In the genomic region with DNA sequence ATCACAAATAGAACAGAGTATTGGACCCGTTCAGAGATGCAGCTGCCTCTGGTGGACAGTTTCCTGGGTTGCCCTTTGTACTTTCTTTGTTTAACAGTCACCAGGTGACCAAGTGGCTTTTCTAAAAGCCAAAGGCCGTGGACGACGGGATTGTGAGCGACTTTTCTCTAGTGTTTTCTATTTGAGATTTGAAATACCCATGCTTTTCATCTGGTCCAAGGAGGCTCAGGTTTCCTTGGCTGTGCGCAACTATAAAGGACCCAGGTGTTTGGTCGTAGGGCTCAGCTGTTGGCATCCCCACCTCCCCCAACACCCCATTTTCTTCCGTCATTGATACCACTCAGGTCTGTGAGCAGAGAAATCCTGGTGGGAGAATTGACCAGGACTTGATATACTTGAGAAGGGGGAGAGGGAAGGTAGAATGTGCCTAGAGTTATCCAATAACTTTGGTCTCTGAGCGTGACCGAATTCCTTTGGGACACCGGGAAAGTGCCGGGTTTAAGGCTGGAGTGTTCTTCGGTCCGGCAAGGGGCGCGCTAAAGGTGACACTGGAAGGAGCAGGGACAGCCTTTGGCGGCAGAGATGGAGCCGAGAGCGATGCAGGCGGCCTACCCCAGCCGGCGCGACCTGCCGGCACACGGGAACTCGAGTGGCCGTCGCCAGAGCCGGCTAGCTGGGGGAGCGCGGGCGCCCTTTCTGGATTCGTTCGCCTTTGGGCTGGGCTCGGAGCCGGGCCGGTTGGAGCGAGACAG, we compare ENCODE assay signal across 8 cellular contexts.
DNase-seq lines count a peak whose midpoint lies in the region; ATAC-seq and TF ChIP-seq lines count a peak whose summit lies in the region.

No MANE protein-coding gene starts in this region.

- peaks cover 63% of the 10 kb centered on the region for H3K4me1 ChIP-seq in CD4-positive, alpha-beta memory T cell (ENCODE audit: insufficient read depth, low read length)
- peaks cover 76% of the 10 kb centered on the region for H3K4me1 ChIP-seq in stomach smooth muscle (ENCODE audit: control insufficient read depth, insufficient read depth, low read length)

- H3K36me3 Mint-ChIP-seq in CD4-positive, alpha-beta memory T cell, result peaks cover 13 to 20% of the 10 kb centered on the region in 2 donors
- H3K36me3 Mint-ChIP-seq in activated T-helper 17 cell treated with anti-CD3 and anti-CD28 coated beads, Interleukin-2, amount 50 U/mL, for 72 hours (ENCODE audit: low read depth), result peaks cover 71% of the 10 kb centered on the region

- no peak for DNase-seq in CD4-positive, alpha-beta memory T cell
- no peak for DNase-seq in HL-60 (ENCODE audit: low read depth in 1 of 2, low spot score in 1 of 2)
- no peak for DNase-seq in kidney epithelial cell (ENCODE audit: low read depth)
- DNase-seq in GDM1 (lab: John Stamatoyannopoulos, UW), result no peak

- H3K27ac ChIP-seq in CD4-positive, alpha-beta memory T cell (ENCODE audit: low read depth, low read length), result peak overlapping the region; percentile 58
- H3K27ac ChIP-seq in HL-60 (replicated peaks), result no peak overlapping the region
- peak overlapping the region; percentile 90 for H3K27ac ChIP-seq in stomach smooth muscle (ENCODE audit: low read length)

- H3K4me1 Mint-ChIP-seq in CD4-positive, alpha-beta memory T cell, result peaks cover 49 to 72% (median 61%) of the 10 kb centered on the region in 4 donors
- H3K4me1 Mint-ChIP-seq in activated T-helper 17 cell treated with anti-CD3 and anti-CD28 coated beads, Interleukin-2, amount 50 U/mL, for 72 hours, result peaks cover 57% of the 10 kb centered on the region

- no peaks in the 10 kb centered on the region for H3K27me3 Mint-ChIP-seq in CD4-positive, alpha-beta memory T cell
- H3K27me3 Mint-ChIP-seq in activated T-helper 17 cell treated with anti-CD3 and anti-CD28 coated beads, Interleukin-2, amount 50 U/mL, for 72 hours, result no peaks in the 10 kb centered on the region

- peaks cover 7% of the 10 kb centered on the region for H3K36me3 ChIP-seq in CD4-positive, alpha-beta memory T cell (ENCODE audit: insufficient read depth, low read length)
- H3K36me3 ChIP-seq in kidney epithelial cell (ENCODE audit: control insufficient read depth, insufficient read depth, low read length), result peaks cover 3% of the 10 kb centered on the region
- H3K36me3 ChIP-seq in stomach smooth muscle (ENCODE audit: control insufficient read depth in 2 of 2, insufficient read depth in 2 of 2, low read length in 2 of 2), result peaks cover 9 to 10% of the 10 kb centered on the region in 2 donors

- no peaks in the 10 kb centered on the region for H3K9me3 ChIP-seq in CD4-positive, alpha-beta memory T cell (ENCODE audit: control insufficient read depth in 1 of 2, low read length in 2 of 2)
- no peaks in the 10 kb centered on the region for H3K9me3 ChIP-seq in stomach smooth muscle (ENCODE audit: control insufficient read depth in 2 of 2, low read length in 2 of 2)

- peak overlapping the region; percentile 82 to 86 for H3K9ac ChIP-seq in stomach smooth muscle (ENCODE audit: low read length in 2 of 2)

- CTCF ChIA-PET in CD4-positive, alpha-beta memory T cell (lab: Charles Lee; ENCODE audit: partially characterized antibody), result interaction anchor here (1.1 to 4.3 kb wide), 2 partner anchors 9 to 17 kb away, joined by 3 to 61 read pairs; no protein-coding TSS in a partner anchor

- POLR2A ChIA-PET in CD4-positive, alpha-beta memory T cell (lab: Charles Lee; ENCODE audit: partially characterized antibody), result interaction anchor here (1.5 to 2.6 kb wide), 3 partner anchors 11 to 283 kb away, joined by 4 to 9 read pairs (median 5); partner anchors contain the start of gene HPCAL4

- ATAC-seq in activated T-helper 17 cell treated with anti-CD3 and anti-CD28 coated beads, Interleukin-2, amount 50 U/mL, for 72 hours (replicated peaks), result no peak
- ATAC-seq in HG03378 (IDR thresholded peaks at IDR 0.05; ENCODE audit: unreplicated experiment), result no peak
- no peak for ATAC-seq in GM18502 (IDR thresholded peaks at IDR 0.05; ENCODE audit: poor library complexity, unreplicated experiment)

- peaks cover 0 to 1% (median 0%) of the 10 kb centered on the region in 8 donors for H3K9me3 Mint-ChIP-seq in CD4-positive, alpha-beta memory T cell
- no peaks in the 10 kb centered on the region for H3K9me3 Mint-ChIP-seq in activated T-helper 17 cell treated with anti-CD3 and anti-CD28 coated beads, Interleukin-2, amount 50 U/mL, for 72 hours

- no peaks in the 10 kb centered on the region for H3K27me3 ChIP-seq in CD4-positive, alpha-beta memory T cell (ENCODE audit: insufficient read depth, low read length)
- no peaks in the 10 kb centered on the region for H3K27me3 ChIP-seq in HL-60 (ENCODE audit: insufficient read depth, poor library complexity, severe bottlenecking)
- H3K27me3 ChIP-seq in kidney epithelial cell (ENCODE audit: control insufficient read depth, insufficient read depth, low read length), result no peaks in the 10 kb centered on the region
- no peaks in the 10 kb centered on the region for H3K27me3 ChIP-seq in stomach smooth muscle (ENCODE audit: control insufficient read depth in 1 of 2, insufficient read depth in 2 of 2, low read length in 2 of 2)

- intact Hi-C loops in CD4-positive, alpha-beta memory T cell (cut with micrococcal nuclease), result loop anchor here (1.0 to 5.0 kb wide), 2 partner anchors 10 to 226 kb away; no protein-coding TSS in a partner anchor

- peak overlapping the region; percentile 87 to 94 (median 92) for H3K4me3 Mint-ChIP-seq in CD4-positive, alpha-beta memory T cell
- peak overlapping the region; percentile 88 for H3K4me3 Mint-ChIP-seq in activated T-helper 17 cell treated with anti-CD3 and anti-CD28 coated beads, Interleukin-2, amount 50 U/mL, for 72 hours

- H3K4me3 ChIP-seq in CD4-positive, alpha-beta memory T cell (ENCODE audit: low read length in 2 of 2), result peak overlapping the region in 1 of 2 donors; percentile 49
- H3K4me3 ChIP-seq in HL-60 (replicated peaks; ENCODE audit: insufficient read depth, low read length) (peak overlapping the region; percentile 76), kidney epithelial cell (ENCODE audit: low read depth, low read length) (peak overlapping the region; percentile 68), stomach smooth muscle (ENCODE audit: low read length in 2 of 2) (peak overlapping the region; percentile 71 to 82)

- H3K27ac Mint-ChIP-seq in CD4-positive, alpha-beta memory T cell, result peak overlapping the region; percentile 66 to 92 (median 82)
- H3K27ac Mint-ChIP-seq in activated T-helper 17 cell treated with anti-CD3 and anti-CD28 coated beads, Interleukin-2, amount 50 U/mL, for 72 hours, result peak overlapping the region; percentile 81

- TF ChIP-seq CTCF in HL-60 (IDR thresholded peaks at IDR 0.05; ENCODE audit: insufficient read depth, low read length) (no peak), kidney epithelial cell (IDR thresholded peaks at IDR 0.05; ENCODE audit: insufficient read depth, low read length, poor library complexity, severe bottlenecking) (peak; percentile 6)
